ENCODE assay signal across 1 cellular context in genomic region chr10:7408003-7408493, GRCh38.
TF ChIP-seq lines count a peak whose summit lies in the region.

No MANE protein-coding gene starts in this region.

TF ChIP-seq in SK-N-SH treated with all-trans-retinoic acid at 6 μM for 48 hours, 23 proteins besides CTCF, POLR2A, EP300 and RAD21 (continued from another document):
- TF ChIP-seq CREB5 (CRISPR knock-in tag; IDR thresholded peaks at IDR 0.05; ENCODE audit: low read depth) (no peak), SNAI2 (CRISPR knock-in tag; IDR thresholded peaks at IDR 0.05) (no peak), TCF4 (CRISPR knock-in tag; IDR thresholded peaks at IDR 0.05; ENCODE audit: borderline replicate concordance) (no peak), PPARA (CRISPR knock-in tag; IDR thresholded peaks at IDR 0.05; ENCODE audit: borderline replicate concordance) (no peak), POU6F1 (CRISPR knock-in tag; IDR thresholded peaks at IDR 0.05; ENCODE audit: borderline replicate concordance, low read depth) (no peak), CSRNP3 (CRISPR knock-in tag; IDR thresholded peaks at IDR 0.05) (no peak), ESRRG (CRISPR knock-in tag; IDR thresholded peaks at IDR 0.05) (no peak), TOX (CRISPR knock-in tag; IDR thresholded peaks at IDR 0.05; ENCODE audit: borderline replicate concordance) (no peak), ZFP3 (CRISPR knock-in tag; IDR thresholded peaks at IDR 0.05) (no peak), RARB (CRISPR knock-in tag; IDR thresholded peaks at IDR 0.05) (no peak), ZNF565 (CRISPR knock-in tag; conservative IDR thresholded peaks at IDR 0.05; ENCODE audit: low read depth) (no peak)
